Comparison of ENCODE assay signal across 13 cellular contexts in genomic region chr10:108970016-108970415, GRCh38.
A peak's percentile ranks its signal among the peaks of the same experiment; 100 is the strongest.
DNase-seq lines count a peak whose midpoint lies in the region; ATAC-seq and TF ChIP-seq lines count a peak whose summit lies in the region.
"Had no signal": no experiment of that assay in that cellular context is flagged by ENCODE, and none has a peak within 500 bp of the region (broad histone marks: within the 10 kb centered on the region; RNA-seq: fewer than 3 reads in every experiment).

No MANE protein-coding gene starts in this region.

- no peaks in the 10 kb centered on the region for H3K79me2 ChIP-seq in mesendoderm (ENCODE audit: control insufficient read depth, insufficient read depth, low read length)

- ATAC-seq in stimulated activated naive CD8-positive, alpha-beta T cell treated with anti-CD3 and anti-CD28 coated beads, Interleukin-15, amount 100 ng/mL, for 72 hours, result no peak
- ATAC-seq in GM18502 (IDR thresholded peaks at IDR 0.05; ENCODE audit: poor library complexity, unreplicated experiment), result no peak

- no peak overlapping the region for H3K18ac ChIP-seq in mesendoderm (ENCODE audit: low read length)

- no peak overlapping the region for H2BK5ac ChIP-seq in mesendoderm (ENCODE audit: low read length)

- H3K4me2 ChIP-seq in mesendoderm (ENCODE audit: low read length), result no peak overlapping the region

- DNase-seq in GM10266 (ENCODE audit: extremely low spot score), result peak; percentile 5
- DNase-seq in Kasumi-1 (lab: John Stamatoyannopoulos, UW), result peak; percentile 13 to 56
- peak; percentile 23 for DNase-seq in astrocyte of the cerebellum (ENCODE audit: low read depth)
- DNase-seq in mesendoderm, result peak; percentile 75
- no peak for DNase-seq in NCI-H446 (lab: John Stamatoyannopoulos, UW)
- no peak for DNase-seq in stimulated activated naive CD8-positive, alpha-beta T cell treated with anti-CD3 and anti-CD28 coated beads, Interleukin-15, amount 100 ng/mL, for 72 hours
- DNase-seq in NCI-H510A treated with DMSO at 0.1 percent for 48 hours (lab: John Stamatoyannopoulos, UW), result no peak
- DNase-seq: activated B cell treated with CpG ODN at 0.5 μM for 24 hours; activated naive CD4-positive, alpha-beta T cell treated with anti-CD3 and anti-CD28 coated beads for 36 hours; effector CD4-positive, alpha-beta T cell; KG1; kidney had no signal

- no peak overlapping the region for H3K27ac Mint-ChIP-seq in stimulated activated naive CD8-positive, alpha-beta T cell treated with anti-CD3 and anti-CD28 coated beads, Interleukin-15, amount 100 ng/mL, for 72 hours
- H3K27ac Mint-ChIP-seq: activated B cell treated with CpG ODN at 0.5 μM for 24 hours; activated naive CD4-positive, alpha-beta T cell treated with anti-CD3 and anti-CD28 coated beads for 36 hours had no signal

- H4K8ac ChIP-seq in mesendoderm (ENCODE audit: low read depth, low read length), result no peak overlapping the region

- H3K9ac ChIP-seq in mesendoderm (ENCODE audit: low read length), result no peak overlapping the region

- H3K27me3 ChIP-seq in mesendoderm (ENCODE audit: insufficient read depth, low read length, poor library complexity), result no peaks in the 10 kb centered on the region

- in situ Hi-C loops in astrocyte of the cerebellum (cut with HindIII; ENCODE audit: low sequenced_read_pairs), result no loop called here

- H2AK5ac ChIP-seq in mesendoderm (ENCODE audit: low read length), result no peak overlapping the region

- no peak overlapping the region for H3K4me3 ChIP-seq in astrocyte of the cerebellum (ENCODE audit: low read depth, low read length)
- no peak overlapping the region for H3K4me3 ChIP-seq in mesendoderm (ENCODE audit: low read length)

- H2BK120ac ChIP-seq in mesendoderm (ENCODE audit: low read depth, low read length), result no peak overlapping the region

- H3K23ac ChIP-seq in mesendoderm (ENCODE audit: low read length), result no peak overlapping the region

- H3K56ac ChIP-seq in mesendoderm (ENCODE audit: low read length), result no peak overlapping the region

- H3K36me3 ChIP-seq in mesendoderm (ENCODE audit: control insufficient read depth, insufficient read depth, low read length), result no peaks in the 10 kb centered on the region

- no peak overlapping the region for H3K27ac ChIP-seq in mesendoderm (ENCODE audit: low read depth, low read length)

- TF ChIP-seq CTCF in GM10266 (IDR thresholded peaks at IDR 0.05; ENCODE audit: control insufficient read depth, insufficient read depth, low read depth, missing control alignments), result no peak
- TF ChIP-seq CTCF in astrocyte of the cerebellum (IDR thresholded peaks at IDR 0.05; ENCODE audit: low read depth, low read length, missing control alignments), result no peak

- WGBS in mesendoderm (ENCODE audit: extremely low coverage, insufficient coverage, low lambda C conversion rate), result no CpG with 5 or more reads among the region's 1 CpG

- no peaks in the 10 kb centered on the region for H3K4me1 Mint-ChIP-seq in stimulated activated naive CD8-positive, alpha-beta T cell treated with anti-CD3 and anti-CD28 coated beads, Interleukin-15, amount 100 ng/mL, for 72 hours
- H3K4me1 Mint-ChIP-seq: activated B cell treated with CpG ODN at 0.5 μM for 24 hours had no signal

- no peak overlapping the region for H2BK15ac ChIP-seq in mesendoderm (replicated peaks; ENCODE audit: low read depth)

- H3K4me1 ChIP-seq in mesendoderm (ENCODE audit: control insufficient read depth, low read depth, low read length), result no peaks in the 10 kb centered on the region

- H3K4me3 Mint-ChIP-seq in stimulated activated naive CD8-positive, alpha-beta T cell treated with anti-CD3 and anti-CD28 coated beads, Interleukin-15, amount 100 ng/mL, for 72 hours, result no peak overlapping the region
- H3K4me3 Mint-ChIP-seq: activated B cell treated with CpG ODN at 0.5 μM for 24 hours; activated naive CD4-positive, alpha-beta T cell treated with anti-CD3 and anti-CD28 coated beads for 36 hours had no signal

- H3K9me3 Mint-ChIP-seq in stimulated activated naive CD8-positive, alpha-beta T cell treated with anti-CD3 and anti-CD28 coated beads, Interleukin-15, amount 100 ng/mL, for 72 hours, result peaks cover 7 to 13% of the 10 kb centered on the region in 2 donors

- no peak overlapping the region for H3K4ac ChIP-seq in mesendoderm (ENCODE audit: low read depth, low read length)

- H3K27me3 Mint-ChIP-seq in stimulated activated naive CD8-positive, alpha-beta T cell treated with anti-CD3 and anti-CD28 coated beads, Interleukin-15, amount 100 ng/mL, for 72 hours, result no peaks in the 10 kb centered on the region
- H3K27me3 Mint-ChIP-seq: activated B cell treated with CpG ODN at 0.5 μM for 24 hours had no signal

- H4K5ac ChIP-seq in mesendoderm (ENCODE audit: low read length), result no peak overlapping the region

- no peaks in the 10 kb centered on the region for H3K79me1 ChIP-seq in mesendoderm (ENCODE audit: low read length)

Comparison
In these comparisons a context has a peak if more than half of its experiments do, and no peak if none do; other contexts are left out.
1. DNase-seq: peak in GM10266 (single experiment), Kasumi-1 (2 of 2), astrocyte of the cerebellum (single experiment) and mesendoderm (single experiment); none in NCI-H446 (0 of 2), stimulated activated naive CD8-positive, alpha-beta T cell treated with anti-CD3 and anti-CD28 coated beads, Interleukin-15, amount 100 ng/mL, for 72 hours (0 of 2) and NCI-H510A treated with DMSO at 0.1 percent for 48 hours (single experiment).